9 cellular contexts compared by ENCODE assay signal in genomic region chr19:11482384-11483050, GRCh38. TPM values are rescaled to one million over a fixed set of nuclear protein-coding genes. Genes with fewer than 3 reads are reported as not detected.
A peak's percentile ranks its signal among the peaks of the same experiment; 100 is the strongest.
DNase-seq lines count a peak whose midpoint lies in the region; ATAC-seq and TF ChIP-seq lines count a peak whose summit lies in the region.
"Had no signal": no experiment of that assay in that cellular context is flagged by ENCODE, and none has a peak within 500 bp of the region (broad histone marks: within the 10 kb centered on the region; RNA-seq: fewer than 3 reads in every experiment).

No MANE protein-coding gene starts in this region.

- H3K27ac ChIP-seq in GM23338 (ENCODE audit: low read depth) = no peak overlapping the region
- no peak overlapping the region for H3K27ac ChIP-seq in RWPE1

- H3K4me3 Mint-ChIP-seq in GM23338 = peak overlapping the region; percentile 64

- H3K27me3 ChIP-seq in GM23338 (ENCODE audit: insufficient read depth) (peaks cover 34% of the 10 kb centered on the region), neuron (ENCODE audit: insufficient read depth, low read length) (no peaks in the 10 kb centered on the region)

- no peaks in the 10 kb centered on the region for H3K9me2 ChIP-seq in GM23338 (ENCODE audit: insufficient read depth)

- no peaks in the 10 kb centered on the region for H4K20me1 ChIP-seq in GM23338 (replicated peaks; ENCODE audit: insufficient read depth)

- no peaks in the 10 kb centered on the region; the same call in 2 of the 3 replicates for H3K36me3 Mint-ChIP-seq in GM23338 (ENCODE audit: low read depth)

- peaks cover 6% of the 10 kb centered on the region for H3K4me1 Mint-ChIP-seq in GM23338

- CTCF ChIA-PET in RWPE1 (lab: Yijun Ruan, JAX) = interaction anchor here (0.5 to 3.2 kb wide), 33 partner anchors 11 to 1276 kb away, joined by 3 to 17 read pairs (median 4); partner anchors contain the start of genes CCDC159, EPOR, SWSAP1 and TMEM205

- TF ChIP-seq CTCF in GM23338 (conservative IDR thresholded peaks at IDR 0.05; ENCODE audit: low read depth in 2 of 2) (peak; percentile 68 to 95), RWPE1 (conservative IDR thresholded peaks at IDR 0.05; ENCODE audit: low read depth) (peak; percentile 94)

- H3K79me2 ChIP-seq in GM23338 (replicated peaks; ENCODE audit: insufficient read depth) = no peaks in the 10 kb centered on the region

- H3F3A ChIP-seq in GM23338 (replicated peaks; ENCODE audit: low read depth) = peaks cover 16% of the 10 kb centered on the region

- DNase-seq in DMS79 treated with DMSO at 0.1 percent for 48 hours (lab: John Stamatoyannopoulos, UW) = peak; percentile 79
- peak; percentile 90 for DNase-seq in GM23338 (ENCODE audit: low spot score)
- DNase-seq in LoVo (ENCODE audit: low spot score) = peak; percentile 15
- peak; percentile 84 for DNase-seq in RWPE1 (ENCODE audit: low spot score)
- peak; percentile 75 for DNase-seq in activated T-helper 9 cell treated with anti-CD3 and anti-CD28 coated beads, Interleukin-2, amount 50 U/mL, for 16 hours (ENCODE audit: low read depth)
- peak; percentile 36 for DNase-seq in fibroblast of the conjunctiva (ENCODE audit: low read depth)
- peak; percentile 32 for DNase-seq in stromal cell of bone marrow (ENCODE audit: low read depth)

- H3K4me1 ChIP-seq in GM23338 (ENCODE audit: insufficient read depth) = peaks cover 8% of the 10 kb centered on the region
- peaks cover 8% of the 10 kb centered on the region for H3K4me1 ChIP-seq in neuron (ENCODE audit: insufficient read depth, low read length)

- peak; percentile 48 for ATAC-seq in GM23338

- POLR2A ChIA-PET in RWPE1 (lab: Yijun Ruan, JAX; ENCODE audit: low non-redundant PET) = interaction anchor here (0.5 to 1.1 kb wide), 2 partner anchors 100 to 190 kb away, joined by 4 to 10 read pairs; no protein-coding TSS in a partner anchor

- H3K27me3 Mint-ChIP-seq in GM23338 (ENCODE audit: insufficient read depth, low read depth, poor library complexity) = peaks cover 47% of the 10 kb centered on the region

- H3K4me3 ChIP-seq in GM23338 = peak overlapping the region; percentile 50
- peak overlapping the region; percentile 45 for H3K4me3 ChIP-seq in neuron (ENCODE audit: low read length)

- no peak overlapping the region for H3K27ac Mint-ChIP-seq in GM23338

- no peaks in the 10 kb centered on the region for H3K9me3 ChIP-seq in neuron (ENCODE audit: low read length)

- peaks cover 7% of the 10 kb centered on the region; the same call in 2 of the 3 replicates for H3K9me3 Mint-ChIP-seq in GM23338

- no peaks in the 10 kb centered on the region for H3K36me3 ChIP-seq in GM23338 (ENCODE audit: insufficient read depth)
- H3K36me3 ChIP-seq in neuron (ENCODE audit: insufficient read depth, low read length) = peaks cover 26% of the 10 kb centered on the region

- H2AFZ ChIP-seq in GM23338 (peak overlapping the region; percentile 74), neuron (ENCODE audit: low read depth, low read length) (peak overlapping the region; percentile 52)

- H3K4me2 ChIP-seq in GM23338 = peak overlapping the region; percentile 73

TF ChIP-seq in GM23338, 12 proteins besides CTCF, POLR2A, EP300 and RAD21:
- TF ChIP-seq CREB1 (CRISPR knock-in tag; IDR thresholded peaks at IDR 0.05; ENCODE audit: low read depth) (peak; percentile 72; the same call in 1 of the 2 replicates), POLR2AphosphoS5 (IDR thresholded peaks at IDR 0.05; ENCODE audit: low read depth) (0 out of 2 replicates have a peak, but pooled peaks have one; percentile 31), EZH2 (IDR thresholded peaks at IDR 0.05; ENCODE audit: low read depth, unreplicated experiment) (no peak)

RNA-seq across cellular contexts. Expression of gene ELAVL3, which starts 1.7 kb away (rescaled TPM):
- 1.2 and 1.7 TPM in 2 replicates for total RNA-seq in GM23338 (2014; rRNA removed; shearing (Covaris generic))
- 0.45 and 0.63 TPM in 2 replicates for polyA plus RNA-seq in GM23338 (2016; fragmentation: Nextera tagmentation; extraction: Ambion mirVana)
- total RNA-seq: skeletal muscle tissue had no signal

RNA-seq across cellular contexts. Expression of gene ZNF653, which starts 23.1 kb away (rescaled TPM):
- total RNA-seq in GM23338 (2014; rRNA removed; shearing (Covaris generic)) = 4.9 and 5.3 TPM in 2 replicates
- 2.5 and 4.1 TPM in 2 replicates for polyA plus RNA-seq in GM23338 (2016; fragmentation: Nextera tagmentation; extraction: Ambion mirVana)

RNA-seq across cellular contexts. Expression of gene ECSIT, which starts 46.4 kb away (rescaled TPM):
- total RNA-seq in GM23338 (2014; rRNA removed; shearing (Covaris generic)) = 61.1 and 66.5 TPM in 2 replicates
- 36.6 and 42.7 TPM in 2 replicates for polyA plus RNA-seq in GM23338 (2016; fragmentation: Nextera tagmentation; extraction: Ambion mirVana)

RNA-seq across cellular contexts. Expression of gene PRKCSH, which starts 47.1 kb away (rescaled TPM):
- 107 and 130 TPM in 2 replicates for total RNA-seq in GM23338 (2014; rRNA removed; shearing (Covaris generic))
- 85.3 and 90.3 TPM in 2 replicates for polyA plus RNA-seq in GM23338 (2016; fragmentation: Nextera tagmentation; extraction: Ambion mirVana)

RNA-seq across cellular contexts. Expression of gene ODAD3, which starts 47.6 kb away (rescaled TPM):
- total RNA-seq in GM23338 (2014; rRNA removed; shearing (Covaris generic)) = 0.54 and 1.5 TPM in 2 replicates
- polyA plus RNA-seq in GM23338 (2016; fragmentation: Nextera tagmentation; extraction: Ambion mirVana) = 6.1 TPM in 2 replicates
- total RNA-seq: skeletal muscle tissue had no signal

Comparison
In these comparisons a context has a peak if more than half of its experiments do, and no peak if none do; other contexts are left out.
1. DNase-seq: peak in every context shown above with its lines; median percentile 90 in GM23338; 84 in RWPE1; 79 in DMS79 treated with DMSO at 0.1 percent for 48 hours; 75 in activated T-helper 9 cell treated with anti-CD3 and anti-CD28 coated beads, Interleukin-2, amount 50 U/mL, for 16 hours; 36 in fibroblast of the conjunctiva; 32 in stromal cell of bone marrow; 15 in LoVo.